1 cellular context compared by ENCODE assay signal in the genomic region with DNA sequence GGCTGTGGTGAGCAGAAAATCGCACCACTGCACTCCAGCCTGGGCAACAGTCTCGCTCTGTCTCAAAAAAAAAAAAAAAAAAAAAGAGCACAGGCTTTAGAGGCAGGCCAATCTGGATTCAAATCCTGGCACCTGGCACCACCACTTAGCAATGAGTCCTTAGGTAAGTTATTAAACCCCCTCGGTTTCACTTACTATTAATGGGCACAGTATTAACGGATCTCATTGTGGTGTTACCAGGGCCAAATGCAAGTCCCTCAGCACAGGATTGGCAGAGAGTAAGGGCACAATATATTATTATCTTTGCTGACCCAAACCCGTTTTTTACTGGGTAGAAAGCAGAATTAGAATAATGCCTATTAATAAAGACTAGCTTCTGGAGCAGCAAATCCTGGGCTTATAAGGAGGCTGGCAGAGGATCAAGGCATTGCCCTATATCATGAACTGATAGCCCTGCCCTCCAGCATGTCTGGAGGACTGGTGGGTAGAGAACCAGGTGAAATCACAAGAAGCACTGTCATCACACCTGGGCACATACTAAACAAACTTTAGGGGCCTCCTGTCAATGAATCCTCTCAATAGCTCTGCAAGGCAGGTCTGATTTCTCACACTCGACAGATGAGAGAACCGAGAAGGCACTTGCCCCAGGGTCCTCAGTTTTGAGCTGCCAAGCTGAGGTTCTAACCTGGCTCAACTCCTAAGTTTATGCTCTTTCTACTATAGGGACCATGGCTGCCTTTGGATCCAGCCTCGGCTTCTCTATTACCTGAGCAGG.
TF ChIP-seq lines count a peak whose summit lies in the region.

No MANE protein-coding gene starts in this region.

TF ChIP-seq in WTC11, 78 proteins besides CTCF, POLR2A, EP300 and RAD21 (continued from another document):
- TF ChIP-seq, protein P1, sequence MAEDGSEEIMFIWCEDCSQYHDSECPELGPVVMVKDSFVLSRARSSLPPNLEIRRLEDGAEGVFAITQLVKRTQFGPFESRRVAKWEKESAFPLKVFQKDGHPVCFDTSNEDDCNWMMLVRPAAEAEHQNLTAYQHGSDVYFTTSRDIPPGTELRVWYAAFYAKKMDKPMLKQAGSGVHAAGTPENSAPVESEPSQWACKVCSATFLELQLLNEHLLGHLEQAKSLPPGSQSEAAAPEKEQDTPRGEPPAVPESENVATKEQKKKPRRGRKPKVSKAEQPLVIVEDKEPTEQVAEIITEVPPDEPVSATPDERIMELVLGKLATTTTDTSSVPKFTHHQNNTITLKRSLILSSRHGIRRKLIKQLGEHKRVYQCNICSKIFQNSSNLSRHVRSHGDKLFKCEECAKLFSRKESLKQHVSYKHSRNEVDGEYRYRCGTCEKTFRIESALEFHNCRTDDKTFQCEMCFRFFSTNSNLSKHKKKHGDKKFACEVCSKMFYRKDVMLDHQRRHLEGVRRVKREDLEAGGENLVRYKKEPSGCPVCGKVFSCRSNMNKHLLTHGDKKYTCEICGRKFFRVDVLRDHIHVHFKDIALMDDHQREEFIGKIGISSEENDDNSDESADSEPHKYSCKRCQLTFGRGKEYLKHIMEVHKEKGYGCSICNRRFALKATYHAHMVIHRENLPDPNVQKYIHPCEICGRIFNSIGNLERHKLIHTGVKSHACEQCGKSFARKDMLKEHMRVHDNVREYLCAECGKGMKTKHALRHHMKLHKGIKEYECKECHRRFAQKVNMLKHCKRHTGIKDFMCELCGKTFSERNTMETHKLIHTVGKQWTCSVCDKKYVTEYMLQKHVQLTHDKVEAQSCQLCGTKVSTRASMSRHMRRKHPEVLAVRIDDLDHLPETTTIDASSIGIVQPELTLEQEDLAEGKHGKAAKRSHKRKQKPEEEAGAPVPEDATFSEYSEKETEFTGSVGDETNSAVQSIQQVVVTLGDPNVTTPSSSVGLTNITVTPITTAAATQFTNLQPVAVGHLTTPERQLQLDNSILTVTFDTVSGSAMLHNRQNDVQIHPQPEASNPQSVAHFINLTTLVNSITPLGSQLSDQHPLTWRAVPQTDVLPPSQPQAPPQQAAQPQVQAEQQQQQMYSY (CRISPR knock-in tag; IDR thresholded peaks at IDR 0.05), result no peak
- TF ChIP-seq, protein P2, sequence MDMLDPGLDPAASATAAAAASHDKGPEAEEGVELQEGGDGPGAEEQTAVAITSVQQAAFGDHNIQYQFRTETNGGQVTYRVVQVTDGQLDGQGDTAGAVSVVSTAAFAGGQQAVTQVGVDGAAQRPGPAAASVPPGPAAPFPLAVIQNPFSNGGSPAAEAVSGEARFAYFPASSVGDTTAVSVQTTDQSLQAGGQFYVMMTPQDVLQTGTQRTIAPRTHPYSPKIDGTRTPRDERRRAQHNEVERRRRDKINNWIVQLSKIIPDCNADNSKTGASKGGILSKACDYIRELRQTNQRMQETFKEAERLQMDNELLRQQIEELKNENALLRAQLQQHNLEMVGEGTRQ (CRISPR knock-in tag; IDR thresholded peaks at IDR 0.05), result no peak
- TF ChIP-seq CREB1 (CRISPR knock-in tag; IDR thresholded peaks at IDR 0.05), result no peak
TF ChIP-seq in WTC11: peak in this region for 0.
